ENCODE assay signal across 19 cellular contexts in genomic region chr17:45325810-45326209, GRCh38. TPM values are rescaled to one million over a fixed set of nuclear protein-coding genes. Genes with fewer than 3 reads are reported as not detected.
DNase-seq lines count a peak whose midpoint lies in the region; ATAC-seq, FAIRE-seq and TF ChIP-seq lines count a peak whose summit lies in the region.
"Had no signal": no experiment of that assay in that cellular context is flagged by ENCODE, and none has a peak within 500 bp of the region (broad histone marks: within the 10 kb centered on the region; RNA-seq: fewer than 3 reads in every experiment).

No MANE protein-coding gene starts in this region.

- H3K9me3 Mint-ChIP-seq in stimulated activated naive B cell treated with anti-CD40 and anti-IgM and Interleukin-4, amounts not matched to agents 10 μg/mL and 1 μg/mL and 100 μg/mL, for 72 hours, result no peaks in the 10 kb centered on the region
- H3K9me3 Mint-ChIP-seq: activated CD4-positive, alpha-beta T cell treated with anti-CD3 and anti-CD28 coated beads, Interleukin-2, amount 10 ng/mL, durations not matched to agents 7 days and 5 days; type B pancreatic cell had no signal

- H3K27me3 ChIP-seq in right cardiac atrium (ENCODE audit: control insufficient read depth, insufficient read depth) (no peaks in the 10 kb centered on the region), testis (no peaks in the 10 kb centered on the region)
- H3K27me3 ChIP-seq: SJSA1, stomach had no signal

- no peaks in the 10 kb centered on the region for H3K36me3 Mint-ChIP-seq in stimulated activated naive B cell treated with anti-CD40 and anti-IgM and Interleukin-4, amounts not matched to agents 10 μg/mL and 1 μg/mL and 100 μg/mL, for 72 hours
- H3K36me3 Mint-ChIP-seq: type B pancreatic cell had no signal

- ATAC-seq in Right ventricle myocardium superior (ENCODE audit: poor library complexity) (peak; percentile 47), right cardiac atrium (no peak)
- ATAC-seq in stimulated activated naive B cell treated with anti-CD40 and anti-IgM and Interleukin-4, amounts not matched to agents 10 μg/mL and 1 μg/mL and 100 μg/mL, for 72 hours (replicated peaks), result no peak
- ATAC-seq: A549 had no signal

- no peak for FAIRE-seq in kidney (lab: Jason Lieb, UNC)
- FAIRE-seq: A549, bronchial epithelial cell, GM19239 had no signal

- H3K36me3 ChIP-seq in kidney (ENCODE audit: control insufficient read depth in 1 of 2, insufficient read depth in 2 of 2, low read length in 2 of 2), result no peaks in the 10 kb centered on the region
- no peaks in the 10 kb centered on the region for H3K36me3 ChIP-seq in testis (ENCODE audit: low read depth, missing control alignments)
- H3K36me3 ChIP-seq: SJSA1, stomach had no signal

- DNase-seq in Right ventricle myocardium superior (no peak), right cardiac atrium (no peak), T1000 (lab: John Stamatoyannopoulos, UW) (peak; percentile 30), kidney (peak; percentile 10), testis (no peak), globus pallidus (ENCODE audit: low spot score) (no peak)
- DNase-seq in stimulated activated naive B cell treated with anti-CD40 and anti-IgM and Interleukin-4, amounts not matched to agents 10 μg/mL and 1 μg/mL and 100 μg/mL, for 72 hours, result no peak
- DNase-seq in activated CD4-positive, alpha-beta T cell treated with anti-CD3 and anti-CD28 coated beads for 4 hours, result no peak
- DNase-seq: activated CD4-positive, alpha-beta T cell treated with anti-CD3 and anti-CD28 coated beads, Interleukin-2, amount 10 ng/mL, durations not matched to agents 7 days and 5 days; activated CD8-positive, alpha-beta memory T cell treated with anti-CD3 and anti-CD28 coated beads, Interleukin-2, amount 50 U/mL, for 4 hours; dermis blood vessel endothelial cell; DND-41; NCI-H2081; stomach had no signal

- peaks cover 0 to 4% of the 10 kb centered on the region in 2 donors for H3K27me3 Mint-ChIP-seq in stimulated activated naive B cell treated with anti-CD40 and anti-IgM and Interleukin-4, amounts not matched to agents 10 μg/mL and 1 μg/mL and 100 μg/mL, for 72 hours
- H3K27me3 Mint-ChIP-seq: activated CD4-positive, alpha-beta T cell treated with anti-CD3 and anti-CD28 coated beads, Interleukin-2, amount 10 ng/mL, durations not matched to agents 7 days and 5 days had no signal

- H3K4me1 ChIP-seq in right cardiac atrium (ENCODE audit: control insufficient read depth, insufficient read depth, low read length) (no peaks in the 10 kb centered on the region), kidney (ENCODE audit: control insufficient read depth in 1 of 2, insufficient read depth in 1 of 2, low read depth in 1 of 2, low read length in 2 of 2) (peaks cover 2 to 4% of the 10 kb centered on the region in 2 donors), testis (peaks cover under 1% of the 10 kb centered on the region)

- TF ChIP-seq POLR2A in testis (IDR thresholded peaks at IDR 0.05), result no peak

- H3K27ac Mint-ChIP-seq in stimulated activated naive B cell treated with anti-CD40 and anti-IgM and Interleukin-4, amounts not matched to agents 10 μg/mL and 1 μg/mL and 100 μg/mL, for 72 hours, result peak overlapping the region; percentile 75
- H3K27ac Mint-ChIP-seq: activated CD4-positive, alpha-beta T cell treated with anti-CD3 and anti-CD28 coated beads, Interleukin-2, amount 10 ng/mL, durations not matched to agents 7 days and 5 days; type B pancreatic cell had no signal

- TF ChIP-seq CTCF in kidney (IDR thresholded peaks at IDR 0.05; ENCODE audit: borderline replicate concordance, extremely low read depth, insufficient read depth) (no peak), testis (IDR thresholded peaks at IDR 0.05) (no peak)

- H3K9ac ChIP-seq in kidney (ENCODE audit: low read length in 2 of 2), result no peak overlapping the region

- WGBS in right cardiac atrium, result 79% methylated on average over 4 of the region's 4 CpGs
- WGBS in testis, 2 donors, result 62 to 75% methylated on average over 4 of the region's 4 CpGs

- H3K4me3 Mint-ChIP-seq in stimulated activated naive B cell treated with anti-CD40 and anti-IgM and Interleukin-4, amounts not matched to agents 10 μg/mL and 1 μg/mL and 100 μg/mL, for 72 hours, result no peak overlapping the region
- H3K4me3 Mint-ChIP-seq: activated CD4-positive, alpha-beta T cell treated with anti-CD3 and anti-CD28 coated beads, Interleukin-2, amount 10 ng/mL, durations not matched to agents 7 days and 5 days; type B pancreatic cell had no signal

- H3K4me3 ChIP-seq in right cardiac atrium (ENCODE audit: low read length) (no peak overlapping the region), kidney (ENCODE audit: low read length in 2 of 2) (no peak overlapping the region), testis (no peak overlapping the region)
- H3K4me3 ChIP-seq: A549, SJSA1, stomach had no signal

- H3K27ac ChIP-seq in right cardiac atrium (ENCODE audit: low read length) (no peak overlapping the region), kidney (ENCODE audit: low read depth in 2 of 2, low read length in 2 of 2) (no peak overlapping the region), testis (no peak overlapping the region)
- H3K27ac ChIP-seq: SJSA1, stomach had no signal

- intact Hi-C loops in Right ventricle myocardium superior (cut with DNase I) (no loop called here), right cardiac atrium (cut with DNase I) (loop anchor here in 1 of 4 donors (5.0 kb wide), 1 partner anchor 36 kb away; no protein-coding TSS in a partner anchor), kidney (cut with DNase I) (no loop called here), testis (cut with DNase I; ENCODE audit: low total_unique reads) (no loop called here)

- H3K9me3 ChIP-seq in right cardiac atrium (ENCODE audit: control insufficient read depth, low read length), result no peaks in the 10 kb centered on the region
- no peaks in the 10 kb centered on the region for H3K9me3 ChIP-seq in kidney (ENCODE audit: control insufficient read depth in 1 of 2, low read length in 2 of 2)
- no peaks in the 10 kb centered on the region for H3K9me3 ChIP-seq in testis
- H3K9me3 ChIP-seq: A549, SJSA1, stomach had no signal

- H3K4me1 Mint-ChIP-seq in stimulated activated naive B cell treated with anti-CD40 and anti-IgM and Interleukin-4, amounts not matched to agents 10 μg/mL and 1 μg/mL and 100 μg/mL, for 72 hours, result peaks cover 30 to 35% of the 10 kb centered on the region in 2 donors

RNA-seq across cellular contexts. Expression of gene MAP3K14, which starts 9.0 kb away (rescaled TPM):
- 12.2 TPM for total RNA-seq in Right ventricle myocardium superior
- 10 to 100 TPM; 12.2 to 17.1 (median 15.1) TPM for total RNA-seq in right cardiac atrium
- polyA plus RNA-seq in right cardiac atrium, result 10.8 TPM
- total RNA-seq in kidney, result 24.5 TPM
- 7.6 TPM for polyA plus RNA-seq in kidney (ENCODE audit: insufficient read depth, low read depth, low replicate concordance)
- total RNA-seq in testis, result 10 to 100 TPM; 12.4 to 14.6 TPM
- polyA plus RNA-seq in testis (ENCODE audit: insufficient read depth, low read depth, low replicate concordance), result 24.9 TPM

Comparison
In these comparisons a context has a peak if more than half of its experiments do, and no peak if none do; other contexts are left out.
1. DNase-seq: peak in T1000 (single experiment) and kidney (single experiment); none in Right ventricle myocardium superior (single experiment), right cardiac atrium (0 of 3), stimulated activated naive B cell treated with anti-CD40 and anti-IgM and Interleukin-4, amounts not matched to agents 10 μg/mL and 1 μg/mL and 100 μg/mL, for 72 hours (single experiment), testis (single experiment), globus pallidus (single experiment) and activated CD4-positive, alpha-beta T cell treated with anti-CD3 and anti-CD28 coated beads for 4 hours (0 of 2).